ENCODE assay signal across 1 cellular context in genomic region chr1:201504179-201504631, GRCh38.
TF ChIP-seq lines count a peak whose summit lies in the region.

No MANE protein-coding gene starts in this region.

TF ChIP-seq in liver, 16 proteins besides CTCF, POLR2A, EP300 and RAD21 (continued from another document):
- TF ChIP-seq REST (IDR thresholded peaks at IDR 0.05) (no peak), MAX (IDR thresholded peaks at IDR 0.05) (no peak), YY1 (IDR thresholded peaks at IDR 0.05) (no peak), ZBTB33 (IDR thresholded peaks at IDR 0.05) (no peak)
